22 cellular contexts compared by ENCODE assay signal in genomic region chr21:41500354-41500753, GRCh38. TPM values are rescaled to one million over a fixed set of nuclear protein-coding genes. Genes with fewer than 3 reads are reported as not detected.
"Had no signal": no experiment of that assay in that cellular context is flagged by ENCODE, and none has a peak within 500 bp of the region (broad histone marks: within the 10 kb centered on the region; RNA-seq: fewer than 3 reads in every experiment).

No MANE protein-coding gene starts in this region.

- H3K4me1 ChIP-seq: gastrocnemius medialis, heart right ventricle, sigmoid colon, uterus had no signal

- H3K4me3 Mint-ChIP-seq: activated T-helper 1 cell treated with anti-CD3 and anti-CD28 coated beads, Interleukin-12 subunit alpha, Interleukin-12 subunit beta, Interleukin-2, Interleukin-4 antibody, amounts not matched to agents 30 ng/mL and 10 ng/mL and 1 ng/mL, durations not matched to agents 14 hours and 24 hours and 36 hours; memory B cell; nephron progenitor cell had no signal

- H3K4me1 Mint-ChIP-seq: memory B cell had no signal

- H3K9me3 ChIP-seq: gastrocnemius medialis, heart right ventricle, left lung, sigmoid colon, uterus had no signal

- H3K4me3 ChIP-seq: gastrocnemius medialis, heart right ventricle, left lung, sigmoid colon, uterus had no signal

- H3K27me3 ChIP-seq: uterus had no signal

- H3K36me3 ChIP-seq: gastrocnemius medialis, heart right ventricle, left lung, sigmoid colon, uterus had no signal

- H3K27ac Mint-ChIP-seq: activated T-helper 1 cell treated with anti-CD3 and anti-CD28 coated beads, Interleukin-12 subunit alpha, Interleukin-12 subunit beta, Interleukin-2, Interleukin-4 antibody, amounts not matched to agents 30 ng/mL and 10 ng/mL and 1 ng/mL, durations not matched to agents 14 hours and 24 hours and 36 hours; memory B cell; nephron progenitor cell had no signal

- H3K9me3 Mint-ChIP-seq: activated T-helper 1 cell treated with anti-CD3 and anti-CD28 coated beads, Interleukin-12 subunit alpha, Interleukin-12 subunit beta, Interleukin-2, Interleukin-4 antibody, amounts not matched to agents 30 ng/mL and 10 ng/mL and 1 ng/mL, durations not matched to agents 14 hours and 24 hours and 36 hours; memory B cell; nephron progenitor cell had no signal

- ATAC-seq: gastrocnemius medialis, heart right ventricle, left lung had no signal

- H3K36me3 Mint-ChIP-seq: memory B cell had no signal

- H3K27ac ChIP-seq: epithelial cell of prostate, gastrocnemius medialis, heart right ventricle, left lung, sigmoid colon, uterus had no signal

- DNase-seq: activated CD4-positive, CD25-positive, alpha-beta regulatory T cell treated with anti-CD3 and anti-CD28 coated beads, Interleukin-2, amount 50 U/mL, for 72 hours; activated naive CD4-positive, alpha-beta T cell treated with Interleukin-2 at 50 U/mL for 16 hours; anterior cingulate cortex; cerebellar nuclear complex; dermis blood vessel endothelial cell; gastrocnemius medialis; heart right ventricle; islet precursor cell; left lung; nephron progenitor cell; sigmoid colon; stimulated activated CD4-positive, alpha-beta T cell treated with anti-CD3 and anti-CD28 coated beads, Interleukin-12 subunit alpha, Interleukin-12 subunit beta, amount 100 ng/mL, for 4 hours; stimulated activated CD4-positive, alpha-beta T cell treated with anti-CD3 and anti-CD28 coated beads, Interleukin-2, amount 100 ng/mL, for 24 hours; T-helper 1 cell; T1000; uterus had no signal

RNA-seq across cellular contexts. Expression of gene TMPRSS2, which starts 7.6 kb away (rescaled TPM):
- total RNA-seq: activated CD8-positive, alpha-beta memory T cell treated with anti-CD3 and anti-CD28 coated beads for 36 hours; activated T-helper 1 cell treated with anti-CD3 and anti-CD28 coated beads, Interleukin-12 subunit alpha, Interleukin-12 subunit beta, Interleukin-2, Interleukin-4 antibody, amounts not matched to agents 30 ng/mL and 10 ng/mL and 1 ng/mL, durations not matched to agents 14 hours and 24 hours and 36 hours; dermis blood vessel endothelial cell; heart right ventricle; omental fat pad; pulmonary artery endothelial cell had no signal
